Comparison of ENCODE assay signal across 15 cellular contexts in the genomic region with DNA sequence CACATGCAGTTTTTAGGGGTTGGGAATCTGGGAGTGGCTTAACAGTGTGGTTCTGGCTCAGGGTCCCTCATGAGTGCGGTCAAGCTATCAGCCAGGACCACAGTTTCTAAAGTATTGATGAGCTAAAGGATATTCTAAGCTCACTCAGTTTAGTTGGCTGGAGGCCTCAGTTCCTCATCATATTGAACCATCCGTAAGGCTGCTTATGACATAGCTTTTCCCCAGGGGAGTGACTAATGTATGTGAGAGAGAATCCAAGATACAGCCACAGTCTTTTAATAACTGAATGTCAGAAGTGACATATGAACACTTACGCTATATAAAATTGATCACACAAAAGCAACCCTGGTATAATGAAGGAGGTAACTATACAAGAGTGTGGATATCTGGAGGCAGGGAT.
A peak's percentile ranks its signal among the peaks of the same experiment; 100 is the strongest.
DNase-seq lines count a peak whose midpoint lies in the region; ATAC-seq and TF ChIP-seq lines count a peak whose summit lies in the region.
"Had no signal": no experiment of that assay in that cellular context is flagged by ENCODE, and none has a peak within 500 bp of the region (broad histone marks: within the 10 kb centered on the region; RNA-seq: fewer than 3 reads in every experiment).

No MANE protein-coding gene starts in this region.

- no peak for TF ChIP-seq CTCF in fibroblast of mammary gland (conservative IDR thresholded peaks at IDR 0.05; ENCODE audit: control insufficient read depth, insufficient read depth, low read depth, low read length)
- TF ChIP-seq CTCF in osteocyte (IDR thresholded peaks at IDR 0.05) = no peak

- H3K27me3 Mint-ChIP-seq in osteocyte (ENCODE audit: unreplicated experiment) = no peaks in the 10 kb centered on the region
- H3K27me3 Mint-ChIP-seq: CD4-positive, CD25-positive, alpha-beta regulatory T cell had no signal

- WGBS in mesendoderm (ENCODE audit: extremely low coverage, insufficient coverage, low lambda C conversion rate) = no CpG with 5 or more reads among the region's 3 CpGs

- no peaks in the 10 kb centered on the region for H3K27me3 ChIP-seq in mesendoderm (ENCODE audit: insufficient read depth, low read length, poor library complexity)

- H3K18ac ChIP-seq in mesendoderm (ENCODE audit: low read length) = no peak overlapping the region

- H2BK120ac ChIP-seq in mesendoderm (ENCODE audit: low read depth, low read length) = no peak overlapping the region

- H2AK5ac ChIP-seq in mesendoderm (ENCODE audit: low read length) = no peak overlapping the region

- no peak overlapping the region for H3K27ac ChIP-seq in mesendoderm (ENCODE audit: low read depth, low read length)

- H2BK15ac ChIP-seq in mesendoderm (replicated peaks; ENCODE audit: low read depth) = no peak overlapping the region

- no peak overlapping the region for H2BK5ac ChIP-seq in mesendoderm (ENCODE audit: low read length)

- DNase-seq in LHCN-M2 (ENCODE audit: low read depth) (peak; percentile 23), fibroblast of mammary gland (ENCODE audit: low read depth) (peak; percentile 69), skeletal muscle cell (ENCODE audit: low read depth) (peak; percentile 17), osteocyte (ENCODE audit: extremely low spot score, unreplicated experiment) (no peak), mesendoderm (no peak)
- DNase-seq: C1 segment of cervical spinal cord; Caco-2; CD4-positive, CD25-positive, alpha-beta regulatory T cell; CD8-positive, alpha-beta T cell; DMS153; DND-41; HFFc6 had no signal

- no peak overlapping the region for H3K4me2 ChIP-seq in mesendoderm (ENCODE audit: low read length)
- H3K4me2 ChIP-seq: GM23338 had no signal

- no peak overlapping the region for H4K5ac ChIP-seq in mesendoderm (ENCODE audit: low read length)

- H3K79me1 ChIP-seq in mesendoderm (ENCODE audit: low read length) = no peaks in the 10 kb centered on the region

- H3K79me2 ChIP-seq in mesendoderm (ENCODE audit: control insufficient read depth, insufficient read depth, low read length) = no peaks in the 10 kb centered on the region

- no peak overlapping the region for H3K27ac Mint-ChIP-seq in osteocyte (ENCODE audit: unreplicated experiment)
- H3K27ac Mint-ChIP-seq: CD4-positive, CD25-positive, alpha-beta regulatory T cell; CD8-positive, alpha-beta T cell; GM23338; HFFc6 had no signal

- no peak overlapping the region for H3K4me3 Mint-ChIP-seq in osteocyte (ENCODE audit: unreplicated experiment)
- H3K4me3 Mint-ChIP-seq: CD4-positive, CD25-positive, alpha-beta regulatory T cell; CD8-positive, alpha-beta T cell; GM23338; HFFc6 had no signal

- no peaks in the 10 kb centered on the region for H3K36me3 Mint-ChIP-seq in osteocyte (ENCODE audit: unreplicated experiment)
- H3K36me3 Mint-ChIP-seq: CD4-positive, CD25-positive, alpha-beta regulatory T cell; CD8-positive, alpha-beta T cell had no signal

- H4K8ac ChIP-seq in mesendoderm (ENCODE audit: low read depth, low read length) = no peak overlapping the region

- no peaks in the 10 kb centered on the region for H3K9me3 Mint-ChIP-seq in osteocyte (ENCODE audit: unreplicated experiment)
- H3K9me3 Mint-ChIP-seq: CD8-positive, alpha-beta T cell; GM23338; HFFc6 had no signal

- ATAC-seq in HG03520 (IDR thresholded peaks at IDR 0.05; ENCODE audit: unreplicated experiment) = no peak
- ATAC-seq: CD8-positive, alpha-beta T cell; GM23338 had no signal

- no peak overlapping the region for H3K23ac ChIP-seq in mesendoderm (ENCODE audit: low read length)

- no peak overlapping the region for H3K56ac ChIP-seq in mesendoderm (ENCODE audit: low read length)

- H3K9ac ChIP-seq in mesendoderm (ENCODE audit: low read length) = no peak overlapping the region

- H3K4me3 ChIP-seq in fibroblast of mammary gland (ENCODE audit: control insufficient read depth, low read depth, low read length) (no peak overlapping the region), skeletal muscle cell (ENCODE audit: low read depth, low read length) (no peak overlapping the region), mesendoderm (ENCODE audit: low read length) (no peak overlapping the region)
- H3K4me3 ChIP-seq: GM23338, HAP-1 had no signal

- no peaks in the 10 kb centered on the region for H3K4me1 ChIP-seq in mesendoderm (ENCODE audit: control insufficient read depth, low read depth, low read length)
- H3K4me1 ChIP-seq: Caco-2, HAP-1 had no signal

- no peak overlapping the region for H3K4ac ChIP-seq in mesendoderm (ENCODE audit: low read depth, low read length)

- no peaks in the 10 kb centered on the region for H3K4me1 Mint-ChIP-seq in osteocyte (ENCODE audit: unreplicated experiment)
- H3K4me1 Mint-ChIP-seq: CD4-positive, CD25-positive, alpha-beta regulatory T cell; GM23338 had no signal

- no peaks in the 10 kb centered on the region for H3K36me3 ChIP-seq in mesendoderm (ENCODE audit: control insufficient read depth, insufficient read depth, low read length)
- H3K36me3 ChIP-seq: HAP-1 had no signal

Comparison
In these comparisons a context has a peak if more than half of its experiments do, and no peak if none do; other contexts are left out.
1. DNase-seq: peak in LHCN-M2 (single experiment), fibroblast of mammary gland (single experiment) and skeletal muscle cell (single experiment); none in osteocyte (single experiment) and mesendoderm (single experiment).